ENCODE assay signal across 36 cellular contexts in the genomic region with DNA sequence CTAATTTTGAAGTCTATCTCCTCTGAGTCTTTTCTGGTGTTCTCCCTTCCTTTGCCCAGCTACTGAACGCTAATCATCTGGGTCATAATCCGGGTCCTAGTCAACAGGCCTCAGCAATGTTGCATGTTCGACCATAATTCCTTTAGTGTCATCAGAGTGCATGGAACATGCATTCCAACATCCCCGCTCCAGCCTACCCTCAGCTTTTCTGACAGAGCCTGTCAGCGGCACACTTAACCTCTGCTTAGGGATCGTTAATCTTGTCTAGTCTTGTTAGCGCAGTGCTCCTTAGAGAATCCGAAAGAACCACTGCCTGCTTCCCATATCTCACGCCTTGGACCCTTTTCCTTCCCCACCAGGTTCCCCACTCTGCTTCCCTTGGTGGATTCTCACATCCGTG.
"Had no signal": no experiment of that assay in that cellular context is flagged by ENCODE, and none has a peak within 500 bp of the region (broad histone marks: within the 10 kb centered on the region; RNA-seq: fewer than 3 reads in every experiment).

No MANE protein-coding gene starts in this region.

- H3K27ac ChIP-seq: ascending aorta, cardiac muscle cell, Peyer's patch, SJSA1 had no signal

- H3K27ac Mint-ChIP-seq: activated CD4-positive, alpha-beta memory T cell treated with anti-CD3 and anti-CD28 coated beads, Interleukin-2, amount 10 ng/mL, durations not matched to agents 7 days and 5 days; activated CD4-positive, alpha-beta T cell treated with anti-CD3 and anti-CD28 coated beads for 36 hours; activated CD8-positive, alpha-beta memory T cell treated with anti-CD3 and anti-CD28 coated beads, Interleukin-2, amount 10 ng/mL, durations not matched to agents 7 days and 5 days; activated naive CD4-positive, alpha-beta T cell treated with anti-CD3 and anti-CD28 coated beads, Interleukin-2, amount 50 U/mL, for 24 hours; activated naive CD8-positive, alpha-beta T cell treated with anti-CD3 and anti-CD28 coated beads, Interleukin-2, amount 10 ng/mL, durations not matched to agents 7 days and 5 days; activated T-helper 2 cell treated with anti-CD3 and anti-CD28 coated beads, Interferon-gamma antibody, Interleukin-2, Interleukin-4, amounts not matched to agents 10 μg/mL and 5 μg/mL and 100 μg/mL, durations not matched to agents 14 hours and 24 hours and 36 hours; T-helper 1 cell treated with Interleukin-12 subunit alpha and Interleukin-12 subunit beta and Interleukin-4 antibody, amounts not matched to agents 30 μg/mL and 1 μg/mL, for 36 hours; T-helper 2 cell treated with Interferon-gamma antibody and Interleukin-4, amounts not matched to agents 5 μg/mL and 100 μg/mL, for 36 hours had no signal

- H3K4me3 Mint-ChIP-seq: activated CD4-positive, alpha-beta memory T cell treated with anti-CD3 and anti-CD28 coated beads, Interleukin-2, amount 10 ng/mL, durations not matched to agents 7 days and 5 days; activated CD4-positive, alpha-beta T cell treated with anti-CD3 and anti-CD28 coated beads for 36 hours; activated CD8-positive, alpha-beta memory T cell treated with anti-CD3 and anti-CD28 coated beads, Interleukin-2, amount 10 ng/mL, durations not matched to agents 7 days and 5 days; activated naive CD4-positive, alpha-beta T cell treated with anti-CD3 and anti-CD28 coated beads, Interleukin-2, amount 50 U/mL, for 24 hours; activated naive CD8-positive, alpha-beta T cell treated with anti-CD3 and anti-CD28 coated beads, Interleukin-2, amount 10 ng/mL, durations not matched to agents 7 days and 5 days; central memory CD8-positive, alpha-beta T cell; T-helper 1 cell treated with Interleukin-12 subunit alpha and Interleukin-12 subunit beta and Interleukin-4 antibody, amounts not matched to agents 30 μg/mL and 1 μg/mL, for 36 hours; T-helper 2 cell treated with Interferon-gamma antibody and Interleukin-4, amounts not matched to agents 5 μg/mL and 100 μg/mL, for 36 hours had no signal

- H3K27me3 ChIP-seq: ascending aorta, cardiac muscle cell, Peyer's patch, SJSA1 had no signal

- H3K4me3 ChIP-seq: ascending aorta, cardiac muscle cell, K562, Peyer's patch, SJSA1 had no signal

- H3K9me3 Mint-ChIP-seq: activated naive CD4-positive, alpha-beta T cell treated with anti-CD3 and anti-CD28 coated beads, Interleukin-2, amount 50 U/mL, for 24 hours; central memory CD8-positive, alpha-beta T cell had no signal

- H3K4me1 Mint-ChIP-seq: activated CD4-positive, alpha-beta memory T cell treated with anti-CD3 and anti-CD28 coated beads, Interleukin-2, amount 10 ng/mL, durations not matched to agents 7 days and 5 days; activated CD4-positive, alpha-beta T cell treated with anti-CD3 and anti-CD28 coated beads for 36 hours; activated naive CD4-positive, alpha-beta T cell treated with anti-CD3 and anti-CD28 coated beads, Interleukin-2, amount 50 U/mL, for 24 hours; activated naive CD8-positive, alpha-beta T cell treated with anti-CD3 and anti-CD28 coated beads, Interleukin-2, amount 10 ng/mL, durations not matched to agents 7 days and 5 days; central memory CD8-positive, alpha-beta T cell had no signal

- H3K4me1 ChIP-seq: ascending aorta, Peyer's patch, SJSA1 had no signal

- H3K36me3 ChIP-seq: ascending aorta, cardiac muscle cell, Peyer's patch, SJSA1 had no signal

- DNase-seq: activated CD4-positive, alpha-beta memory T cell treated with anti-CD3 and anti-CD28 coated beads, Interleukin-2, amount 10 ng/mL, durations not matched to agents 7 days and 5 days; activated CD4-positive, alpha-beta T cell treated with anti-CD3 and anti-CD28 coated beads for 36 hours; activated CD8-positive, alpha-beta memory T cell treated with anti-CD3 and anti-CD28 coated beads for 24 hours; activated CD8-positive, alpha-beta memory T cell treated with anti-CD3 and anti-CD28 coated beads, Interleukin-2, amount 10 ng/mL, durations not matched to agents 7 days and 5 days; activated CD8-positive, alpha-beta memory T cell treated with anti-CD3 and anti-CD28 coated beads, Interleukin-2, amount 50 U/mL, for 48 hours; activated gamma-delta T cell; activated naive CD4-positive, alpha-beta T cell treated with Interleukin-2 at 50 U/mL for 16 hours; activated naive CD8-positive, alpha-beta T cell treated with anti-CD3 and anti-CD28 coated beads, Interleukin-2, amount 10 ng/mL, durations not matched to agents 7 days and 5 days; activated T-cell treated with anti-CD3 and anti-CD28 coated beads, Interleukin-2, amount 50 U/mL, for 1 hour; amygdala; NCI-H1092 treated with DMSO at 0.1 percent for 48 hours; NCI-H1417; NCI-H146; NCI-H187; NCI-H2029 treated with DMSO at 0.1 percent for 48 hours; NCI-H2107; NCI-H226; NCI-H446 treated with DMSO at 0.1 percent for 48 hours; NCI-H524; NCI-H69; NK-92 treated with Interleukin-12 subunit alpha and Interleukin-12 subunit beta, amount 100 ng/mL, for 24 hours; PC-3; Peyer's patch; RPMI8226; SHP77 treated with DMSO at 0.1 percent for 48 hours; SK-N-SH had no signal

- H3K9me3 ChIP-seq: ascending aorta, Peyer's patch, SJSA1, SK-N-SH had no signal

- H3K27me3 Mint-ChIP-seq: activated CD4-positive, alpha-beta memory T cell treated with anti-CD3 and anti-CD28 coated beads, Interleukin-2, amount 10 ng/mL, durations not matched to agents 7 days and 5 days; activated CD4-positive, alpha-beta T cell treated with anti-CD3 and anti-CD28 coated beads for 36 hours; activated CD8-positive, alpha-beta memory T cell treated with anti-CD3 and anti-CD28 coated beads, Interleukin-2, amount 10 ng/mL, durations not matched to agents 7 days and 5 days; activated naive CD4-positive, alpha-beta T cell treated with anti-CD3 and anti-CD28 coated beads, Interleukin-2, amount 50 U/mL, for 24 hours; activated naive CD8-positive, alpha-beta T cell treated with anti-CD3 and anti-CD28 coated beads, Interleukin-2, amount 10 ng/mL, durations not matched to agents 7 days and 5 days; central memory CD8-positive, alpha-beta T cell had no signal

- H3K36me3 Mint-ChIP-seq: activated naive CD4-positive, alpha-beta T cell treated with anti-CD3 and anti-CD28 coated beads, Interleukin-2, amount 50 U/mL, for 24 hours had no signal

- ATAC-seq: activated CD4-positive, alpha-beta T cell treated with anti-CD3 and anti-CD28 coated beads for 36 hours; activated CD4-positive, CD25-positive, alpha-beta regulatory T cell treated with anti-CD3 and anti-CD28 coated beads, Interleukin-2, amount 50 U/mL, for 24 hours; activated CD8-positive, alpha-beta memory T cell treated with anti-CD3 and anti-CD28 coated beads, Interleukin-2, amount 10 ng/mL, durations not matched to agents 7 days and 5 days; K562; PC-3 had no signal
